ENCODE assay signal across 29 cellular contexts in the genomic region with DNA sequence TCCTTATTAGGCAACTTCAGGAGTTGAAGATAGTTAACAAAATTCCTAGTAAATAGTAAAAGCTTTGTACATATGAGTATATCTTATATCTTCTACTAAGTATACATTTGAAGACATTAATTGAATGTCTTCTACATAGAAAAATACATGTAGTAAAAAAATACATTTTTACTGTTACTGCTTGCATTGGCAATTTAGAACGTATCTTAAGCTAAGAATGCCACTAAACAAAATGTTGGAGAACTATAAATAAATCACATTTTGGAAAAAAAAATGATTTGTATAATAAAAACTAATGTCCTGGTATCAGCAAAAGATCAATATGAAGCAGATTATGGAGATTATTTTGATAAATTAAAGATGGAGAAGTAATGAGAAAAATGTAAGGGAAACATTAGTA.
"Had no signal": no experiment of that assay in that cellular context is flagged by ENCODE, and none has a peak within 500 bp of the region (broad histone marks: within the 10 kb centered on the region; RNA-seq: fewer than 3 reads in every experiment).

No MANE protein-coding gene starts in this region.

- H3K4me1 ChIP-seq: neural progenitor cell, parathyroid adenoma, psoas muscle, spleen, suprapubic skin, testis, tibial artery, upper lobe of left lung, vagina had no signal

- H3K27me3 ChIP-seq: neural progenitor cell, ovary, spleen, suprapubic skin, testis, tibial artery, upper lobe of left lung, vagina had no signal

- DNase-seq: natural killer cell; occipital lobe; ovary; posterior cingulate gyrus; psoas muscle; right cardiac atrium; spleen; stimulated activated CD4-positive, alpha-beta T cell treated with anti-CD3 and anti-CD28 coated beads, Interleukin-12 subunit alpha, Interleukin-12 subunit beta, amount 100 ng/mL, for 4 hours; stimulated activated CD4-positive, alpha-beta T cell treated with anti-CD3 and anti-CD28 coated beads, Interleukin-1b, Interleukin-23, amount 100 ng/mL, for 48 hours; stimulated activated CD4-positive, alpha-beta T cell treated with anti-CD3 and anti-CD28 coated beads, Interleukin-4, amount 100 ng/mL, for 1 hour; stimulated activated CD4-positive, alpha-beta T cell treated with anti-CD3 and anti-CD28 coated beads, Interleukin-4, amount 100 ng/mL, for 4 hours; stimulated activated CD8-positive, alpha-beta memory T cell treated with anti-CD3 and anti-CD28 coated beads, Interleukin-4, amount 100 ng/mL, for 48 hours; stimulated activated naive CD4-positive, alpha-beta T cell; stimulated activated naive CD8-positive, alpha-beta T cell treated with anti-CD3 and anti-CD28 coated beads, Interleukin-15, amount 100 ng/mL, for 72 hours; stimulated activated naive CD8-positive, alpha-beta T cell treated with anti-CD3 and anti-CD28 coated beads, Interleukin-15, Interleukin-2, amounts not matched to agents 100 U/mL and 50 U/mL, for 24 hours; substantia nigra; testis; tibial artery; trophoblast cell; upper lobe of left lung had no signal

- H2AFZ ChIP-seq: neural progenitor cell, parathyroid adenoma had no signal

- H3K36me3 ChIP-seq: neural progenitor cell, ovary, spleen, suprapubic skin, tibial artery, upper lobe of left lung, vagina had no signal

- FAIRE-seq: urothelium cell line had no signal

- H3K27ac ChIP-seq: neural progenitor cell, ovary, parathyroid adenoma, psoas muscle, skin epidermis, spleen, suprapubic skin, testis, tibial artery, upper lobe of left lung, vagina had no signal

- H3K9me3 ChIP-seq: ovary, psoas muscle, suprapubic skin, testis, tibial artery, upper lobe of left lung, vagina had no signal

- H3K4me3 ChIP-seq: neural progenitor cell, ovary, psoas muscle, skin epidermis, smooth muscle cell, spleen, suprapubic skin, testis, tibial artery, upper lobe of left lung, vagina had no signal

- H3K79me2 ChIP-seq: parathyroid adenoma had no signal

- H3K4me2 ChIP-seq: neural progenitor cell, smooth muscle cell had no signal

- H3K9ac ChIP-seq: neural progenitor cell, parathyroid adenoma had no signal

- ATAC-seq: natural killer cell; psoas muscle; right cardiac atrium; sciatic nerve; stimulated activated memory B cell treated with anti-CD40 and anti-IgM and Interleukin-4, amounts not matched to agents 10 μg/mL and 1 μg/mL and 100 μg/mL, for 72 hours; stimulated activated naive CD8-positive, alpha-beta T cell treated with anti-CD3 and anti-CD28 coated beads, Interleukin-15, amount 100 ng/mL, for 72 hours; stimulated activated naive CD8-positive, alpha-beta T cell treated with anti-CD3 and anti-CD28 coated beads, Interleukin-15, Interleukin-2, amounts not matched to agents 100 U/mL and 50 U/mL, for 24 hours had no signal
